Comparison of ENCODE assay signal across 16 cellular contexts in genomic region chr12:106780010-106780625, GRCh38. TPM values are rescaled to one million over a fixed set of nuclear protein-coding genes. Genes with fewer than 3 reads are reported as not detected.
A peak's percentile ranks its signal among the peaks of the same experiment; 100 is the strongest.
DNase-seq lines count a peak whose midpoint lies in the region; ATAC-seq and TF ChIP-seq lines count a peak whose summit lies in the region.
"Had no signal": no experiment of that assay in that cellular context is flagged by ENCODE, and none has a peak within 500 bp of the region (broad histone marks: within the 10 kb centered on the region; RNA-seq: fewer than 3 reads in every experiment).

No MANE protein-coding gene starts in this region.

- H3K27ac ChIP-seq in breast epithelium (no peak overlapping the region), PC-9 (peak overlapping the region; percentile 30), right atrium auricular region (no peak overlapping the region), heart right ventricle (no peak overlapping the region)
- H3K27ac ChIP-seq: SK-N-MC had no signal

- H3K4me3 ChIP-seq in breast epithelium (no peak overlapping the region), PC-9 (no peak overlapping the region), right atrium auricular region (no peak overlapping the region), heart right ventricle (no peak overlapping the region)
- H3K4me3 ChIP-seq: SK-N-MC had no signal

- peaks cover 0 to 3% of the 10 kb centered on the region in 2 donors for H3K4me1 ChIP-seq in breast epithelium
- peaks cover 38% of the 10 kb centered on the region for H3K4me1 ChIP-seq in PC-9 (replicated peaks; ENCODE audit: insufficient read depth)
- H3K4me1 ChIP-seq in right atrium auricular region = peaks cover 0 to 37% of the 10 kb centered on the region in 2 donors
- peaks cover 2 to 48% (median 18%) of the 10 kb centered on the region in 9 donors for H3K4me1 ChIP-seq in heart right ventricle

- TF ChIP-seq POLR2A in breast epithelium (IDR thresholded peaks at IDR 0.05) (no peak), erythroblast (IDR thresholded peaks at IDR 0.05; ENCODE audit: low read length) (no peak)

- H3K9me3 Mint-ChIP-seq in MCF 10A (ENCODE audit: unreplicated experiment) = no peaks in the 10 kb centered on the region
- H3K9me3 Mint-ChIP-seq: activated T-cell treated with anti-CD3 and anti-CD28 coated beads, Interleukin-2, amount 50 U/mL, for 4 hours had no signal

- 20 to 44% methylated on average over 3 of the region's 3 CpGs for WGBS in heart right ventricle, 2 donors

- H3K9me3 ChIP-seq in breast epithelium = no peaks in the 10 kb centered on the region
- H3K9me3 ChIP-seq in PC-9 (ENCODE audit: insufficient read depth, low read depth) = no peaks in the 10 kb centered on the region
- no peaks in the 10 kb centered on the region for H3K9me3 ChIP-seq in right atrium auricular region
- H3K9me3 ChIP-seq in heart right ventricle = no peaks in the 10 kb centered on the region

- no peaks in the 10 kb centered on the region for H3K27me3 Mint-ChIP-seq in MCF 10A (ENCODE audit: insufficient read depth, unreplicated experiment)

- H3K4me3 Mint-ChIP-seq in MCF 10A (ENCODE audit: unreplicated experiment) = no peak overlapping the region
- H3K4me3 Mint-ChIP-seq: activated T-cell treated with anti-CD3 and anti-CD28 coated beads, Interleukin-2, amount 50 U/mL, for 4 hours had no signal

- H3K27me3 ChIP-seq in breast epithelium = no peaks in the 10 kb centered on the region
- H3K27me3 ChIP-seq in PC-9 (ENCODE audit: insufficient read depth, low read depth) = no peaks in the 10 kb centered on the region
- H3K27me3 ChIP-seq in right atrium auricular region = no peaks in the 10 kb centered on the region
- no peaks in the 10 kb centered on the region for H3K27me3 ChIP-seq in heart right ventricle

- H3F3A ChIP-seq in PC-9 (ENCODE audit: insufficient read depth, low read depth) = peaks cover 9% of the 10 kb centered on the region; the same call in 1 of the 2 replicates

- intact Hi-C loops in MCF 10A (cut with micrococcal nuclease) (no loop called here), breast epithelium (cut with DNase I; ENCODE audit: low total_unique reads) (no loop called here), PC-9 (cut with micrococcal nuclease; ENCODE audit: unreplicated experiment) (no loop called here), Right ventricle myocardium superior (cut with DNase I) (no loop called here), heart right ventricle (cut with DNase I) (no loop called here)

- DNase-seq in MCF 10A (ENCODE audit: unreplicated experiment) = peak; percentile 24
- no peak for DNase-seq in breast epithelium (ENCODE audit: low spot score in 2 of 2)
- DNase-seq in PC-9 = peak; percentile 48 to 92
- peak; percentile 67 to 91 for DNase-seq in erythroblast (lab: John Stamatoyannopoulos, UW)
- DNase-seq in right atrium auricular region (ENCODE audit: low spot score) = no peak
- no peak for DNase-seq in Right ventricle myocardium superior
- no peak for DNase-seq in heart right ventricle
- DNase-seq: activated CD4-positive, alpha-beta T cell treated with anti-CD3 and anti-CD28 coated beads for 1 hour; activated T-cell treated with anti-CD3 and anti-CD28 coated beads, Interleukin-2, amount 50 U/mL, for 4 hours; DMS79; effector CD8-positive, alpha-beta T cell; Kasumi-1; NCI-H510A; stimulated activated CD8-positive, alpha-beta memory T cell treated with anti-CD3 and anti-CD28 coated beads, Interleukin-4, amount 100 ng/mL, for 48 hours had no signal

- peaks cover 58% of the 10 kb centered on the region for H3K79me2 ChIP-seq in PC-9 (ENCODE audit: low read depth)

- POLR2A ChIA-PET in MCF 10A (lab: Yijun Ruan, JAX) = no interaction called here
- POLR2A ChIA-PET in PC-9 (lab: Charles Lee; ENCODE audit: unreplicated experiment) = interaction anchor here (0.5 kb wide), 1 partner anchor 101 kb away, joined by 4 read pairs; no protein-coding TSS in a partner anchor

- H2AFZ ChIP-seq in PC-9 = no peak overlapping the region

- H4K20me1 ChIP-seq in PC-9 (ENCODE audit: insufficient read depth) = no peaks in the 10 kb centered on the region

- peaks cover 3% of the 10 kb centered on the region for H3K36me3 Mint-ChIP-seq in MCF 10A (ENCODE audit: insufficient read depth, unreplicated experiment)

- H3K27ac Mint-ChIP-seq in MCF 10A (ENCODE audit: low read depth, unreplicated experiment) = peak overlapping the region; percentile 43

- CTCF ChIA-PET in MCF 10A (lab: Yijun Ruan, JAX) (no interaction called here), PC-9 (lab: Charles Lee) (no interaction called here)

- no peaks in the 10 kb centered on the region for H3K36me3 ChIP-seq in breast epithelium
- peaks cover 7% of the 10 kb centered on the region; the same call in 1 of the 2 replicates for H3K36me3 ChIP-seq in PC-9 (ENCODE audit: low read depth)
- H3K36me3 ChIP-seq in right atrium auricular region = peaks cover 8% of the 10 kb centered on the region
- H3K36me3 ChIP-seq in heart right ventricle = peaks cover 0 to 20% (median 0%) of the 10 kb centered on the region in 9 donors

- BruUV-seq in MCF 10A (replicated peaks; lab: Mats Ljungman, UMichigan) = no TSS peak
- no TSS peak for BruUV-seq in PC-9 (replicated peaks; lab: Mats Ljungman, UMichigan)

- ATAC-seq in Right ventricle myocardium superior (ENCODE audit: poor library complexity) = no peak
- no peak for ATAC-seq in heart right ventricle
- no peak for ATAC-seq in GM21367 (IDR thresholded peaks at IDR 0.05; ENCODE audit: unreplicated experiment)
- ATAC-seq: activated T-cell treated with anti-CD3 and anti-CD28 coated beads, Interleukin-2, amount 50 U/mL, for 4 hours had no signal

- H3K4me2 ChIP-seq in PC-9 = peak overlapping the region; percentile 27; the same call in 1 of the 2 replicates

- H3K9me2 ChIP-seq in PC-9 (ENCODE audit: insufficient read depth) = no peaks in the 10 kb centered on the region

- TF ChIP-seq CTCF in MCF 10A (IDR thresholded peaks at IDR 0.05; ENCODE audit: unreplicated experiment) (no peak), breast epithelium (IDR thresholded peaks at IDR 0.05) (no peak), PC-9 (conservative IDR thresholded peaks at IDR 0.05) (no peak), right atrium auricular region (IDR thresholded peaks at IDR 0.05) (no peak), heart right ventricle (IDR thresholded peaks at IDR 0.05) (no peak)

- peaks cover 42% of the 10 kb centered on the region for H3K4me1 Mint-ChIP-seq in MCF 10A (ENCODE audit: insufficient read depth, unreplicated experiment)

RNA-seq across cellular contexts. Expression of gene RIC8B, which starts 5.6 kb away (rescaled TPM):
- total RNA-seq in MCF 10A (2022) (10.0 and 10.8 TPM in 2 replicates), breast epithelium (10 to 100 TPM; 19.0 to 23.9 (median 19.7) TPM), PC-9 (2021) (9.0 and 14.9 TPM in 2 replicates), right atrium auricular region (10 to 100 TPM; 14.9 to 19.0 TPM), Right ventricle myocardium superior (25.4 TPM), heart right ventricle (10 to 100 TPM; 14.1 to 32.1 (median 23.2) TPM)
- polyA plus RNA-seq in heart right ventricle = 1 to 10 TPM; 6.6 to 8.6 TPM

Comparison
In these comparisons a context has a peak if more than half of its experiments do, and no peak if none do; other contexts are left out.
1. DNase-seq: peak in MCF 10A (single experiment), PC-9 (2 of 2) and erythroblast (2 of 2); none in breast epithelium (0 of 2), right atrium auricular region (single experiment), Right ventricle myocardium superior (single experiment) and heart right ventricle (0 of 2).